In genomic region chr15:40782609-40783227, GRCh38 we compare ENCODE assay signal across 9 cellular contexts. TPM values are rescaled to one million over a fixed set of nuclear protein-coding genes. Genes with fewer than 3 reads are reported as not detected.
DNase-seq lines count a peak whose midpoint lies in the region; ATAC-seq and TF ChIP-seq lines count a peak whose summit lies in the region.
"Had no signal": no experiment of that assay in that cellular context is flagged by ENCODE, and none has a peak within 500 bp of the region (broad histone marks: within the 10 kb centered on the region; RNA-seq: fewer than 3 reads in every experiment).

No MANE protein-coding gene starts in this region.

- peaks cover 12% of the 10 kb centered on the region for H3K36me3 Mint-ChIP-seq in activated CD4-positive, alpha-beta T cell treated with anti-CD3 and anti-CD28 coated beads, Interleukin-2, amount 10 ng/mL, durations not matched to agents 24 days and 14 days (ENCODE audit: low read depth)

- no peak overlapping the region for H3K27ac Mint-ChIP-seq in activated CD4-positive, alpha-beta T cell treated with anti-CD3 and anti-CD28 coated beads, Interleukin-2, amount 10 ng/mL, durations not matched to agents 24 days and 14 days
- H3K27ac Mint-ChIP-seq: T-helper 1 cell treated with Interleukin-12 subunit alpha and Interleukin-12 subunit beta and Interleukin-4 antibody, amounts not matched to agents 30 μg/mL and 1 μg/mL, for 36 hours had no signal

- H3K4me3 ChIP-seq in HFF-Myc (replicated peaks; ENCODE audit: low read depth, low read length): no peak overlapping the region
- H3K4me3 ChIP-seq in neutrophil (ENCODE audit: low read depth in 1 of 2, low read length in 1 of 2): no peak overlapping the region
- no peak overlapping the region for H3K4me3 ChIP-seq in upper lobe of right lung
- H3K4me3 ChIP-seq in vagina: no peak overlapping the region

- no peak overlapping the region for H3K4me3 Mint-ChIP-seq in activated CD4-positive, alpha-beta T cell treated with anti-CD3 and anti-CD28 coated beads, Interleukin-2, amount 10 ng/mL, durations not matched to agents 24 days and 14 days
- H3K4me3 Mint-ChIP-seq: T-helper 1 cell treated with Interleukin-12 subunit alpha and Interleukin-12 subunit beta and Interleukin-4 antibody, amounts not matched to agents 30 μg/mL and 1 μg/mL, for 36 hours had no signal

- no peaks in the 10 kb centered on the region for H3K9me3 ChIP-seq in neutrophil
- H3K9me3 ChIP-seq in upper lobe of right lung: no peaks in the 10 kb centered on the region
- H3K9me3 ChIP-seq in vagina: no peaks in the 10 kb centered on the region

- H3K4me1 Mint-ChIP-seq in activated CD4-positive, alpha-beta T cell treated with anti-CD3 and anti-CD28 coated beads, Interleukin-2, amount 10 ng/mL, durations not matched to agents 24 days and 14 days: peaks cover 19% of the 10 kb centered on the region

- H3K27ac ChIP-seq in neutrophil (no peak overlapping the region), upper lobe of right lung (no peak overlapping the region), vagina (no peak overlapping the region)

- TF ChIP-seq POLR2A in vagina (IDR thresholded peaks at IDR 0.05): no peak

- H3K27me3 ChIP-seq in neutrophil (no peaks in the 10 kb centered on the region), upper lobe of right lung (no peaks in the 10 kb centered on the region), vagina (no peaks in the 10 kb centered on the region)

- DNase-seq in ELF-1 (ENCODE audit: low read depth, low spot score): peak; percentile 73
- DNase-seq in HFF-Myc (ENCODE audit: extremely low read depth, low read depth): no peak
- peak; percentile 41 for DNase-seq in NCI-H2196 treated with DMSO at 0.1 percent for 48 hours (lab: John Stamatoyannopoulos, UW; ENCODE audit: unreplicated experiment)
- peak; percentile 94 for DNase-seq in activated CD4-positive, alpha-beta T cell treated with anti-CD3 and anti-CD28 coated beads, Interleukin-2, amount 10 ng/mL, durations not matched to agents 24 days and 14 days
- peak; percentile 77 for DNase-seq in effector CD4-positive, alpha-beta T cell
- peak; percentile 91 for DNase-seq in upper lobe of right lung
- no peak for DNase-seq in vagina (ENCODE audit: extremely low spot score in 2 of 2)

- intact Hi-C loops in activated CD4-positive, alpha-beta T cell treated with anti-CD3 and anti-CD28 coated beads, Interleukin-2, amount 10 ng/mL, durations not matched to agents 24 days and 14 days (cut with micrococcal nuclease): loop anchor here (1.0 to 5.0 kb wide), 3 partner anchors 38 to 104 kb away; no protein-coding TSS in a partner anchor
- intact Hi-C loops in upper lobe of right lung (cut with DNase I): no loop called here
- intact Hi-C loops in vagina (cut with DNase I): no loop called here

- peak; percentile 94 for ATAC-seq in upper lobe of right lung

- H3K4me1 ChIP-seq in neutrophil (ENCODE audit: control insufficient read depth in 1 of 2, insufficient read depth in 1 of 2, low read depth in 1 of 2, low read length in 1 of 2) (peaks cover 13 to 14% of the 10 kb centered on the region in 2 experiments), upper lobe of right lung (peaks cover 12% of the 10 kb centered on the region), vagina (peaks cover 19% of the 10 kb centered on the region)

- H3K27me3 Mint-ChIP-seq in activated CD4-positive, alpha-beta T cell treated with anti-CD3 and anti-CD28 coated beads, Interleukin-2, amount 10 ng/mL, durations not matched to agents 24 days and 14 days: no peaks in the 10 kb centered on the region

- H3K9me3 Mint-ChIP-seq in activated CD4-positive, alpha-beta T cell treated with anti-CD3 and anti-CD28 coated beads, Interleukin-2, amount 10 ng/mL, durations not matched to agents 24 days and 14 days: no peaks in the 10 kb centered on the region
- H3K9me3 Mint-ChIP-seq: T-helper 1 cell treated with Interleukin-12 subunit alpha and Interleukin-12 subunit beta and Interleukin-4 antibody, amounts not matched to agents 30 μg/mL and 1 μg/mL, for 36 hours had no signal

- H3K36me3 ChIP-seq in neutrophil (peaks cover 20% of the 10 kb centered on the region), upper lobe of right lung (peaks cover 20% of the 10 kb centered on the region), vagina (peaks cover 0 to 26% of the 10 kb centered on the region in 2 donors)

- TF ChIP-seq CTCF in HFF-Myc (IDR thresholded peaks at IDR 0.05; ENCODE audit: low read depth, low read length, missing control alignments): peak; percentile 56
- peak; percentile 53 for TF ChIP-seq CTCF in neutrophil (IDR thresholded peaks at IDR 0.05)
- peak; percentile 76 for TF ChIP-seq CTCF in upper lobe of right lung (IDR thresholded peaks at IDR 0.05)
- peak in 1 of 3 experiments; percentile 45 for TF ChIP-seq CTCF in vagina (IDR thresholded peaks at IDR 0.05)

RNA-seq across cellular contexts. Expression of gene C15orf62, which starts 12.9 kb away (rescaled TPM):
- total RNA-seq in activated CD4-positive, alpha-beta T cell treated with anti-CD3 and anti-CD28 coated beads, Interleukin-2, amount 10 ng/mL, durations not matched to agents 24 days and 14 days: 0.43 and 0.51 TPM in 2 replicates
- total RNA-seq in upper lobe of right lung (0.96 TPM), vagina (2.9 TPM)

RNA-seq across cellular contexts. Expression of gene GCHFR, which starts 18.9 kb away (rescaled TPM):
- total RNA-seq in activated CD4-positive, alpha-beta T cell treated with anti-CD3 and anti-CD28 coated beads, Interleukin-2, amount 10 ng/mL, durations not matched to agents 24 days and 14 days: 34.7 and 37.2 TPM in 2 replicates
- total RNA-seq in upper lobe of right lung (55.2 TPM), vagina (69.7 TPM)

RNA-seq across cellular contexts. Expression of gene ZFYVE19, which starts 24.2 kb away (rescaled TPM):
- total RNA-seq in activated CD4-positive, alpha-beta T cell treated with anti-CD3 and anti-CD28 coated beads, Interleukin-2, amount 10 ng/mL, durations not matched to agents 24 days and 14 days: 35.6 and 37.6 TPM in 2 replicates
- total RNA-seq in upper lobe of right lung: 26.7 TPM
- 34.4 TPM for total RNA-seq in vagina

RNA-seq across cellular contexts. Expression of gene DNAJC17, which starts 24.6 kb away (rescaled TPM):
- 53.8 and 54.3 TPM in 2 replicates for total RNA-seq in activated CD4-positive, alpha-beta T cell treated with anti-CD3 and anti-CD28 coated beads, Interleukin-2, amount 10 ng/mL, durations not matched to agents 24 days and 14 days
- 30.7 TPM for total RNA-seq in upper lobe of right lung
- total RNA-seq in vagina: 14.0 TPM

RNA-seq across cellular contexts. Expression of gene RMDN3, which starts 27.7 kb away (rescaled TPM):
- 36.1 and 38.9 TPM in 2 replicates for total RNA-seq in activated CD4-positive, alpha-beta T cell treated with anti-CD3 and anti-CD28 coated beads, Interleukin-2, amount 10 ng/mL, durations not matched to agents 24 days and 14 days
- total RNA-seq in upper lobe of right lung (77.1 TPM), vagina (19.6 TPM)

Comparison
In these comparisons a context has a peak if more than half of its experiments do, and no peak if none do; other contexts are left out.
1. DNase-seq: peak in ELF-1 (single experiment), NCI-H2196 treated with DMSO at 0.1 percent for 48 hours (single experiment), activated CD4-positive, alpha-beta T cell treated with anti-CD3 and anti-CD28 coated beads, Interleukin-2, amount 10 ng/mL, durations not matched to agents 24 days and 14 days (single experiment), effector CD4-positive, alpha-beta T cell (single experiment) and upper lobe of right lung (single experiment); none in HFF-Myc (single experiment) and vagina (0 of 2).